Comparison of ENCODE assay signal across 7 cellular contexts in the genomic region with DNA sequence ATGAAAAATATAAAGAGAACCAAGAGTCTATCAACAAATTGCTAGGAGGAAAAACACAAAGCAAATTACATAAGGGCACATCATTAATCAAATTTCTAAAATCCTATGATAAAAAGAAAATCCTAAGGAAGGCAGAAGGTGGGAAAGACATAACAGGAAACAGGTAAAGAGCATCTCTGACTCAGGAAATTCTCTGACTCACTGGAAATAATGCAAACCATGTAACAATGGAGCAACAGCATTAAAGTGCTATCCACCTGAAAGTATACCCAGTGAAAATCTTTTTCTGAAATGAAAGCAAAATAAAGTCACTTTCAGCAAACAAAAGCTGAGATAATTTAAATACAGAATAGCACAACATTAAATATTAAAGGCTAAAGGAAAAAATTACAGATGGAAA. TPM values are rescaled to one million over a fixed set of nuclear protein-coding genes. Genes with fewer than 3 reads are reported as not detected.
"Had no signal": no experiment of that assay in that cellular context is flagged by ENCODE, and none has a peak within 500 bp of the region (broad histone marks: within the 10 kb centered on the region; RNA-seq: fewer than 3 reads in every experiment).

No MANE protein-coding gene starts in this region.

- H3K27ac ChIP-seq: GM23248 had no signal

- DNase-seq: GM23248, GOT3, H9, HCEC 1CT, IMR-90 had no signal

- ATAC-seq: K562 had no signal

- H3K4me3 ChIP-seq: GM23248, K562 had no signal

RNA-seq across cellular contexts. Expression of gene ALK, which starts 10.9 kb away (rescaled TPM):
- total RNA-seq: H9, HT-29, IMR-90, K562 had no signal
